ENCODE assay signal across 26 cellular contexts in the genomic region with DNA sequence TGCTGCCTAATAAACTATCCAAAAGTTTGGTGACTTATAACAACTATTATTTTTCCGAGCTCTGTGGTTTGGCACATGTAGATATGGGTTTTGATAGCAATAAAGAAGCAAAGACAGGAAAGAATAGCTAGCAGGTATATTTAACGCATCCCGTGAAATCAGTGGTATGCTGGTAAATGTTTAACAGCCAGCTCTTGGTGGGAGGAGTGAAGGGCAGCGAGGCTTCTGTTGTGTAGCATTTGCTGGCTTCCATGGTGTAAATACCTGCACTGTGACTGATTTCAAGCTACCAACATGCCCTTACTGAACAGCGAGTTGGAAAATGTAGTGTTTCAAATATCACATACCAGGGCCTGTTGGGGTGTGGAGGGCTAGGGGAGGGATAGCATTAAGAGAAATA.
"Had no signal": no experiment of that assay in that cellular context is flagged by ENCODE, and none has a peak within 500 bp of the region (broad histone marks: within the 10 kb centered on the region; RNA-seq: fewer than 3 reads in every experiment).

No MANE protein-coding gene starts in this region.

- H3K36me3 ChIP-seq: esophagus muscularis mucosa, gastroesophageal sphincter, heart right ventricle, lower lobe of right lung, neutrophil, pancreas, sigmoid colon, thoracic aorta, tibial nerve, upper lobe of right lung, uterus had no signal

- H3K4me1 ChIP-seq: esophagus muscularis mucosa, foreskin keratinocyte, gastroesophageal sphincter, heart right ventricle, lower lobe of right lung, pancreas, tibial nerve, upper lobe of right lung, uterus had no signal

- H3K27ac ChIP-seq: coronary artery, esophagus muscularis mucosa, foreskin keratinocyte, gastroesophageal sphincter, heart right ventricle, lower lobe of right lung, neutrophil, pancreas, sigmoid colon, thoracic aorta, tibial nerve, upper lobe of right lung, uterus had no signal

- ATAC-seq: foreskin keratinocyte; gastroesophageal sphincter; heart right ventricle; left cardiac atrium; left ventricle myocardium superior; lower lobe of right lung; natural killer cell; stimulated activated memory B cell treated with anti-CD40 and anti-IgM and Interleukin-4, amounts not matched to agents 10 μg/mL and 1 μg/mL and 100 μg/mL, for 72 hours; stimulated activated naive CD8-positive, alpha-beta T cell treated with anti-CD3 and anti-CD28 coated beads, Interleukin-15, Interleukin-2, amounts not matched to agents 100 U/mL and 50 U/mL, for 24 hours; upper lobe of right lung had no signal

- H3K4me3 ChIP-seq: coronary artery, esophagus muscularis mucosa, gastroesophageal sphincter, heart right ventricle, lower lobe of right lung, pancreas, sigmoid colon, thoracic aorta, tibial nerve, upper lobe of right lung, uterus had no signal

- DNase-seq: dermis blood vessel endothelial cell; effector memory CD4-positive, alpha-beta T cell; foreskin keratinocyte; glutamatergic neuron; heart right ventricle; hypothalamus; immature natural killer cell; islet precursor cell; left cardiac atrium; left ventricle myocardium superior; lower lobe of right lung; natural killer cell; pancreas; sigmoid colon; stimulated activated CD4-positive, alpha-beta T cell treated with anti-CD3 and anti-CD28 coated beads, Interleukin-4, amount 100 ng/mL, for 4 hours; stimulated activated naive CD8-positive, alpha-beta T cell treated with anti-CD3 and anti-CD28 coated beads, Interleukin-15, Interleukin-2, amounts not matched to agents 100 U/mL and 50 U/mL, for 24 hours; substantia nigra; upper lobe of right lung; uterus had no signal

- H3K9me3 ChIP-seq: lower lobe of right lung, neutrophil, pancreas, sigmoid colon, thoracic aorta, tibial nerve, upper lobe of right lung, uterus had no signal

- H3K27me3 ChIP-seq: esophagus muscularis mucosa, gastroesophageal sphincter, pancreas, sigmoid colon, tibial nerve, upper lobe of right lung, uterus had no signal
